ENCODE assay signal across 26 cellular contexts in the genomic region with DNA sequence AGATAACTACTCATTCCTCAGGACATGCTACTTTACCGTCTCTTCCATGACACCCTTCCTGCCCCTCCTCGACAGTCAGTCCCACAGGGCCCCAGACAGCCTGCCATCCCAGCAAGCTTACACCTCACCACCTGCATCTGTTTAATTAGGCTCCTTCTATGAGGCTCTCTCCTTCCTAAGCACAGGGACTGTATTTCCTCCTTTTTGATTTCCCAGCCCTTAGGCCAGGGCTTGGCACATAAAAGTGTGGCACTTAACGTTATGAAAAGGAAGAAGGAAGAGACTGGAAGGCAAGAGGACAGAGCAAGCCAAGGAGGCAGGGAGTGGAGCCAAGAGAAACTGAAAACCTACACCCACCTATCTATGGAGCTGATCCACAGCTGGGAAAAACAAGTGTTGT.
DNase-seq lines count a peak whose midpoint lies in the region; ATAC-seq and TF ChIP-seq lines count a peak whose summit lies in the region.
"Had no signal": no experiment of that assay in that cellular context is flagged by ENCODE, and none has a peak within 500 bp of the region (broad histone marks: within the 10 kb centered on the region; RNA-seq: fewer than 3 reads in every experiment).

No MANE protein-coding gene starts in this region.

- H3K4me3 ChIP-seq in mucosa of descending colon = no peak overlapping the region
- H3K4me3 ChIP-seq: body of pancreas, dorsolateral prefrontal cortex, ovary, SJCRH30 had no signal

- no peaks in the 10 kb centered on the region for H3K4me1 ChIP-seq in mucosa of descending colon (ENCODE audit: low read depth)
- H3K4me1 ChIP-seq: body of pancreas, SJCRH30 had no signal

- DNase-seq in NCI-H2107 treated with DMSO at 0.1 percent for 48 hours (lab: John Stamatoyannopoulos, UW; ENCODE audit: unreplicated experiment) (peak; percentile 27), NCI-H2107 (lab: John Stamatoyannopoulos, UW) (no peak), NCI-H187 treated with DMSO at 0.1 percent for 48 hours (lab: John Stamatoyannopoulos, UW) (peak; percentile 36), mucosa of descending colon (peak in 1 of 3 donors; percentile 23), ureter (ENCODE audit: low spot score) (no peak)
- DNase-seq in stimulated activated naive CD8-positive, alpha-beta T cell treated with anti-CD3 and anti-CD28 coated beads, Interleukin-15, amount 100 ng/mL, for 72 hours = no peak
- DNase-seq: activated CD8-positive, alpha-beta memory T cell treated with anti-CD3 and anti-CD28 coated beads, Interleukin-2, amount 50 U/mL, for 48 hours; activated CD8-positive, alpha-beta T cell treated with anti-CD3 and anti-CD28 coated beads for 36 hours; activated naive CD4-positive, alpha-beta T cell treated with Interleukin-2 at 50 U/mL for 16 hours; body of pancreas; CD4-positive, CD25-positive, alpha-beta regulatory T cell; cerebellar nuclear complex; dorsolateral prefrontal cortex; H9; hypothalamus; KG1; MM.1S; nephron progenitor cell; ovary; RPMI8226; SJCRH30; stimulated activated naive CD4-positive, alpha-beta T cell; SW 1271 had no signal

- intact Hi-C loops in mucosa of descending colon (cut with DNase I, micrococcal nuclease) = no loop called here

- peaks cover 0 to 11% (median 0%) of the 10 kb centered on the region in 5 experiments for H3K9me3 Mint-ChIP-seq in brain
- H3K9me3 Mint-ChIP-seq in stimulated activated naive CD8-positive, alpha-beta T cell treated with anti-CD3 and anti-CD28 coated beads, Interleukin-15, amount 100 ng/mL, for 72 hours = no peaks in the 10 kb centered on the region
- H3K9me3 Mint-ChIP-seq: activated CD8-positive, alpha-beta T cell treated with anti-CD3 and anti-CD28 coated beads for 36 hours; activated T-helper 1 cell treated with anti-CD3 and anti-CD28 coated beads, Interleukin-12 subunit alpha, Interleukin-12 subunit beta, Interleukin-2, Interleukin-4 antibody, amounts not matched to agents 30 ng/mL and 10 ng/mL and 1 ng/mL, durations not matched to agents 14 hours and 24 hours and 36 hours had no signal

- H3K36me3 ChIP-seq in mucosa of descending colon (ENCODE audit: low read depth) = no peaks in the 10 kb centered on the region
- H3K36me3 ChIP-seq: ovary, SJCRH30 had no signal

- peaks cover 10% of the 10 kb centered on the region for H3K36me3 Mint-ChIP-seq in brain

- no peak overlapping the region for H3K4me3 Mint-ChIP-seq in brain
- no peak overlapping the region for H3K4me3 Mint-ChIP-seq in stimulated activated naive CD8-positive, alpha-beta T cell treated with anti-CD3 and anti-CD28 coated beads, Interleukin-15, amount 100 ng/mL, for 72 hours
- H3K4me3 Mint-ChIP-seq: activated CD8-positive, alpha-beta T cell treated with anti-CD3 and anti-CD28 coated beads for 36 hours; activated T-helper 1 cell treated with anti-CD3 and anti-CD28 coated beads, Interleukin-12 subunit alpha, Interleukin-12 subunit beta, Interleukin-2, Interleukin-4 antibody, amounts not matched to agents 30 ng/mL and 10 ng/mL and 1 ng/mL, durations not matched to agents 14 hours and 24 hours and 36 hours; CD4-positive, CD25-positive, alpha-beta regulatory T cell; H9; nephron progenitor cell had no signal

- ATAC-seq in mucosa of descending colon (peak; percentile 94), GM18907 (IDR thresholded peaks at IDR 0.05; ENCODE audit: unreplicated experiment) (no peak)
- ATAC-seq in stimulated activated naive CD8-positive, alpha-beta T cell treated with anti-CD3 and anti-CD28 coated beads, Interleukin-15, amount 100 ng/mL, for 72 hours = no peak
- ATAC-seq: activated CD8-positive, alpha-beta T cell treated with anti-CD3 and anti-CD28 coated beads for 36 hours; body of pancreas had no signal

- peaks cover 27% of the 10 kb centered on the region for H3K4me1 Mint-ChIP-seq in brain
- H3K4me1 Mint-ChIP-seq in stimulated activated naive CD8-positive, alpha-beta T cell treated with anti-CD3 and anti-CD28 coated beads, Interleukin-15, amount 100 ng/mL, for 72 hours = no peaks in the 10 kb centered on the region
- H3K4me1 Mint-ChIP-seq: CD4-positive, CD25-positive, alpha-beta regulatory T cell had no signal

- peak overlapping the region in 4 of 5 experiments; percentile 40 to 94 (median 63) for H3K27ac Mint-ChIP-seq in brain
- no peak overlapping the region for H3K27ac Mint-ChIP-seq in stimulated activated naive CD8-positive, alpha-beta T cell treated with anti-CD3 and anti-CD28 coated beads, Interleukin-15, amount 100 ng/mL, for 72 hours
- H3K27ac Mint-ChIP-seq: activated CD8-positive, alpha-beta T cell treated with anti-CD3 and anti-CD28 coated beads for 36 hours; activated T-helper 1 cell treated with anti-CD3 and anti-CD28 coated beads, Interleukin-12 subunit alpha, Interleukin-12 subunit beta, Interleukin-2, Interleukin-4 antibody, amounts not matched to agents 30 ng/mL and 10 ng/mL and 1 ng/mL, durations not matched to agents 14 hours and 24 hours and 36 hours; CD4-positive, CD25-positive, alpha-beta regulatory T cell; nephron progenitor cell had no signal

- no peaks in the 10 kb centered on the region for H3K27me3 Mint-ChIP-seq in brain
- no peaks in the 10 kb centered on the region for H3K27me3 Mint-ChIP-seq in stimulated activated naive CD8-positive, alpha-beta T cell treated with anti-CD3 and anti-CD28 coated beads, Interleukin-15, amount 100 ng/mL, for 72 hours
- H3K27me3 Mint-ChIP-seq: activated CD8-positive, alpha-beta T cell treated with anti-CD3 and anti-CD28 coated beads for 36 hours; CD4-positive, CD25-positive, alpha-beta regulatory T cell had no signal

- TF ChIP-seq CTCF in brain (conservative IDR thresholded peaks at IDR 0.05) (no peak), mucosa of descending colon (IDR thresholded peaks at IDR 0.05) (no peak)

- no peaks in the 10 kb centered on the region for H3K9me3 ChIP-seq in mucosa of descending colon
- H3K9me3 ChIP-seq: body of pancreas, ovary, SJCRH30 had no signal

Comparison
In these comparisons a context has a peak if more than half of its experiments do, and no peak if none do; other contexts are left out.
1. DNase-seq: peak in NCI-H2107 treated with DMSO at 0.1 percent for 48 hours (single experiment) and NCI-H187 treated with DMSO at 0.1 percent for 48 hours (single experiment); none in NCI-H2107 (single experiment), ureter (single experiment) and stimulated activated naive CD8-positive, alpha-beta T cell treated with anti-CD3 and anti-CD28 coated beads, Interleukin-15, amount 100 ng/mL, for 72 hours (0 of 2).
2. H3K27ac Mint-ChIP-seq: peak in brain (4 of 5); none in stimulated activated naive CD8-positive, alpha-beta T cell treated with anti-CD3 and anti-CD28 coated beads, Interleukin-15, amount 100 ng/mL, for 72 hours (0 of 2).